In the genomic region with DNA sequence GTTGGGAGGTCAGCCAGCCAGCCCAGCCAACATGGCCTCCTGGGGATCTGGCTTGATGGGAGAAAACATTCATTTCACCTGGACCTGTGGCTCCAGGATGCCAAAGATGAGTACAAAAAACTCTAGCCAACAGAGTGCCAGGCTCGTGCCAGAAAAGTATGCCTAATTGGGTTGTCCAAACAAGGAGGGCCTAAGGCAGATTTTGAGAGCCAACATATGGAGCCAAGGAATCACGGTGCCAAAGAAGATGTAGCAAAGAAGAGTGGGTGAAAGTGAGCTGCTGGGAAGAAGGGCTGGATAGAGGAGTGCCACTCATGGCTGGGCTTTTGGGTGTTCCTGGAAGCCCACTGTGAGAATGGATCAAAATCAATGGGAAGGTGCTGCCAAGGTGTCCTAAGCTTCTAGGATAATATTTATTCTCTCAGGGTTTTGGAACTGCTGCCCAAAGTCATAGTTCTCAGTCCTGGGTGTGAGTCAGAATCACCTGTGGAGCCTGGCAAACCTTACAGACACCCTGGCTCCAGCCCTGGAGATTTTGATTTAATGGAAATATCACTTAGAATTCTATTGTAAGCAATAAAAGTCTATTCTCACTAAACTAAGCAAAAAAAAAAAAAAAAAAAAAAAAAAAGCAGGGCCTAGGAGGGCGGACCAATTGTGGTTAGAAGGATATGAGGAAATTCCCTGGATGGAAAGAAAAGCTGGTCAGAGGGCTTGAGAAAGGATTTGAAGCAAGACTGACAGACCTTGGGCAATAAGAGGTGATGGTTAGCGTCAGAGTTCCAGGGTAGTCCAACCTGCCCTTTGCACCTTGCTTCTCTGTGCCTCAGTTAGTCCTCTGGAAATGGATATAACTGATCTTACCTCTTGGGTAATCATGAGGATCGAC, we compare ENCODE assay signal across 20 cellular contexts.
"Had no signal": no experiment of that assay in that cellular context is flagged by ENCODE, and none has a peak within 500 bp of the region (broad histone marks: within the 10 kb centered on the region; RNA-seq: fewer than 3 reads in every experiment).

No MANE protein-coding gene starts in this region.

- H3K27me3 Mint-ChIP-seq: activated CD4-positive, alpha-beta T cell treated with anti-CD3 and anti-CD28 coated beads, Interleukin-2, amount 10 ng/mL, durations not matched to agents 24 days and 14 days; activated CD8-positive, alpha-beta T cell treated with anti-CD3 and anti-CD28 coated beads for 36 hours; activated naive CD4-positive, alpha-beta T cell treated with anti-CD3 and anti-CD28 coated beads, Interleukin-2, amount 10 ng/mL, durations not matched to agents 7 days and 5 days; activated naive CD8-positive, alpha-beta T cell treated with anti-CD3 and anti-CD28 coated beads, Interleukin-2, amount 50 U/mL, for 24 hours; effector memory CD8-positive, alpha-beta T cell had no signal

- ATAC-seq: activated CD8-positive, alpha-beta T cell treated with anti-CD3 and anti-CD28 coated beads for 36 hours; activated naive CD8-positive, alpha-beta T cell treated with anti-CD3 and anti-CD28 coated beads, Interleukin-2, amount 50 U/mL, for 24 hours; effector memory CD8-positive, alpha-beta T cell; naive thymus-derived CD4-positive, alpha-beta T cell; stimulated activated effector memory CD8-positive, alpha-beta T cell treated with anti-CD3 and anti-CD28 coated beads, Interleukin-12 subunit alpha, Interleukin-12 subunit beta, amount 100 ng/mL, for 72 hours had no signal

- H3K36me3 ChIP-seq: ascending aorta, esophagus squamous epithelium, neural progenitor cell, right lobe of liver, stomach, thoracic aorta had no signal

- H3K27ac ChIP-seq: ascending aorta, esophagus squamous epithelium, neural progenitor cell, stomach, thoracic aorta had no signal

- H3K9me3 Mint-ChIP-seq: activated CD4-positive, alpha-beta T cell treated with anti-CD3 and anti-CD28 coated beads, Interleukin-2, amount 10 ng/mL, durations not matched to agents 24 days and 14 days; activated CD8-positive, alpha-beta T cell treated with anti-CD3 and anti-CD28 coated beads for 36 hours; activated naive CD4-positive, alpha-beta T cell treated with anti-CD3 and anti-CD28 coated beads, Interleukin-2, amount 10 ng/mL, durations not matched to agents 7 days and 5 days; activated naive CD8-positive, alpha-beta T cell treated with anti-CD3 and anti-CD28 coated beads, Interleukin-2, amount 50 U/mL, for 24 hours; effector memory CD8-positive, alpha-beta T cell; immature natural killer cell; naive thymus-derived CD4-positive, alpha-beta T cell; neural progenitor cell; stimulated activated effector memory CD8-positive, alpha-beta T cell treated with anti-CD3 and anti-CD28 coated beads, Interleukin-12 subunit alpha, Interleukin-12 subunit beta, amount 100 ng/mL, for 72 hours had no signal

- H3K4me1 Mint-ChIP-seq: activated CD4-positive, alpha-beta T cell treated with anti-CD3 and anti-CD28 coated beads, Interleukin-2, amount 10 ng/mL, durations not matched to agents 24 days and 14 days; activated naive CD4-positive, alpha-beta T cell treated with anti-CD3 and anti-CD28 coated beads, Interleukin-2, amount 10 ng/mL, durations not matched to agents 7 days and 5 days; activated naive CD8-positive, alpha-beta T cell treated with anti-CD3 and anti-CD28 coated beads, Interleukin-2, amount 50 U/mL, for 24 hours; immature natural killer cell; naive thymus-derived CD4-positive, alpha-beta T cell; stimulated activated effector memory CD8-positive, alpha-beta T cell treated with anti-CD3 and anti-CD28 coated beads, Interleukin-12 subunit alpha, Interleukin-12 subunit beta, amount 100 ng/mL, for 72 hours had no signal

- DNase-seq: activated CD4-positive, alpha-beta T cell treated with anti-CD3 and anti-CD28 coated beads, Interleukin-2, amount 10 ng/mL, durations not matched to agents 24 days and 14 days; activated CD8-positive, alpha-beta T cell treated with anti-CD3 and anti-CD28 coated beads for 36 hours; activated naive CD4-positive, alpha-beta T cell treated with anti-CD3 and anti-CD28 coated beads, Interleukin-2, amount 10 ng/mL, durations not matched to agents 7 days and 5 days; activated naive CD8-positive, alpha-beta T cell treated with anti-CD3 and anti-CD28 coated beads, Interleukin-2, amount 50 U/mL, for 24 hours; activated T-cell treated with anti-CD3 and anti-CD28 coated beads, Interleukin-2, amount 50 U/mL, for 1 hour; effector memory CD8-positive, alpha-beta T cell; esophagus squamous epithelium; immature natural killer cell; kidney glomerular epithelial cell; mesenchymal stem cell; naive thymus-derived CD4-positive, alpha-beta T cell; stimulated activated CD4-positive, alpha-beta T cell treated with anti-CD3 and anti-CD28 coated beads, Interleukin-4, amount 100 ng/mL, for 24 hours; stomach; T-helper 9 cell had no signal

- H3K27me3 ChIP-seq: ascending aorta, esophagus squamous epithelium, neural progenitor cell, right lobe of liver, stomach had no signal

- H3K4me3 ChIP-seq: ascending aorta, esophagus squamous epithelium, neural progenitor cell, right lobe of liver, smooth muscle cell, stomach, thoracic aorta had no signal

- H3K9me3 ChIP-seq: ascending aorta, esophagus squamous epithelium, right lobe of liver, stomach, thoracic aorta had no signal

- H3K4me3 Mint-ChIP-seq: activated CD4-positive, alpha-beta T cell treated with anti-CD3 and anti-CD28 coated beads, Interleukin-2, amount 10 ng/mL, durations not matched to agents 24 days and 14 days; activated CD8-positive, alpha-beta T cell treated with anti-CD3 and anti-CD28 coated beads for 36 hours; activated naive CD4-positive, alpha-beta T cell treated with anti-CD3 and anti-CD28 coated beads, Interleukin-2, amount 10 ng/mL, durations not matched to agents 7 days and 5 days; activated naive CD8-positive, alpha-beta T cell treated with anti-CD3 and anti-CD28 coated beads, Interleukin-2, amount 50 U/mL, for 24 hours; effector memory CD8-positive, alpha-beta T cell; immature natural killer cell; naive thymus-derived CD4-positive, alpha-beta T cell; neural progenitor cell; stimulated activated effector memory CD8-positive, alpha-beta T cell treated with anti-CD3 and anti-CD28 coated beads, Interleukin-12 subunit alpha, Interleukin-12 subunit beta, amount 100 ng/mL, for 72 hours had no signal

- H3K36me3 Mint-ChIP-seq: activated naive CD4-positive, alpha-beta T cell treated with anti-CD3 and anti-CD28 coated beads, Interleukin-2, amount 10 ng/mL, durations not matched to agents 7 days and 5 days; naive thymus-derived CD4-positive, alpha-beta T cell; neural progenitor cell; stimulated activated effector memory CD8-positive, alpha-beta T cell treated with anti-CD3 and anti-CD28 coated beads, Interleukin-12 subunit alpha, Interleukin-12 subunit beta, amount 100 ng/mL, for 72 hours had no signal

- H3K4me1 ChIP-seq: ascending aorta had no signal
